In the genomic region with DNA sequence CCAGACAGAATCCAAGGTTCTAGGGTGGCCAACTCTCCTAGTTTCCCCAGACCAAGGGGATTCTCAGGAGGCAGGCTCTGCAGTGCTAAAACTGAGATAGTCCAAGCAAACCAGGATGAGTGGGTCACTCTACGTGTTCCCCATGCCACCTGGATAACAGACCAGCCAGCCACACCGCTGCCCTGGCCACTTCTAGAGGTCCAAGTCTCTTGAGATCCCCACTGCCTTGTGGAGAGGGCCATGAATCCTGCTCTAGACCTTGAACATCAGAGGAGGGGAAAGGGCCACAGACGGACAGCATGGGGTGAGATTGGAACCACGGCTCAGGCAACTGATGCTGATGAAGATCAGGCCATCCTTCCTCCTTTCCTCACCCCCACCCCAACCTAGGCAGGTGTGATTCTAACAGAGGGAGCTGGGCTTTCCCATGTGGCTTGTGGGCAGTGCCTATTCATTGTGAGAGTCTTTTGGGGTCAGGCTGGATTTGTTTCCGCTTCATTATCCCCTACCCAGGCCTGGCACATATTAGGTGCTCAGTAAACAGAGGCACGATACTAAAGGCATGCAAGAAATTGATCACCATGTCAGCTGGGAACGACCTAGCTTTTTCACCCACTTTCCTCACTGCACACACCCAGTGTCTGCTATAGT, we compare ENCODE assay signal across 17 cellular contexts. TPM values are rescaled to one million over a fixed set of nuclear protein-coding genes. Genes with fewer than 3 reads are reported as not detected.
DNase-seq lines count a peak whose midpoint lies in the region; ATAC-seq lines count a peak whose summit lies in the region.
"Had no signal": no experiment of that assay in that cellular context is flagged by ENCODE, and none has a peak within 500 bp of the region (broad histone marks: within the 10 kb centered on the region; RNA-seq: fewer than 3 reads in every experiment).

No MANE protein-coding gene starts in this region.

- H3K27me3 Mint-ChIP-seq in activated CD4-positive, alpha-beta memory T cell treated with anti-CD3 and anti-CD28 coated beads, Interleukin-2, amount 10 ng/mL, durations not matched to agents 7 days and 5 days = peaks cover 24% of the 10 kb centered on the region

- ATAC-seq in HG02642 (IDR thresholded peaks at IDR 0.05; ENCODE audit: poor library complexity, unreplicated experiment) = peak; percentile 55
- ATAC-seq: esophagus mucosa, left ventricle myocardium superior had no signal

- peaks cover 3% of the 10 kb centered on the region for H3K9me3 Mint-ChIP-seq in activated CD4-positive, alpha-beta memory T cell treated with anti-CD3 and anti-CD28 coated beads, Interleukin-2, amount 10 ng/mL, durations not matched to agents 7 days and 5 days

- POLR2A ChIA-PET in activated CD4-positive, alpha-beta memory T cell treated with anti-CD3 and anti-CD28 coated beads, Interleukin-2, amount 10 ng/mL, durations not matched to agents 7 days and 5 days (lab: Charles Lee) = interaction anchor here (1.1 kb wide), 1 partner anchor 43 kb away, joined by 3 read pairs; no protein-coding TSS in a partner anchor

- CTCF ChIA-PET in activated CD4-positive, alpha-beta memory T cell treated with anti-CD3 and anti-CD28 coated beads, Interleukin-2, amount 10 ng/mL, durations not matched to agents 7 days and 5 days (lab: Charles Lee) = no interaction called here

- H3K27ac Mint-ChIP-seq in activated CD4-positive, alpha-beta memory T cell treated with anti-CD3 and anti-CD28 coated beads, Interleukin-2, amount 10 ng/mL, durations not matched to agents 7 days and 5 days = no peak overlapping the region

- no peaks in the 10 kb centered on the region for H3K36me3 Mint-ChIP-seq in activated CD4-positive, alpha-beta memory T cell treated with anti-CD3 and anti-CD28 coated beads, Interleukin-2, amount 10 ng/mL, durations not matched to agents 7 days and 5 days (ENCODE audit: low read depth)

- peaks cover 16% of the 10 kb centered on the region for H3K4me1 Mint-ChIP-seq in activated CD4-positive, alpha-beta memory T cell treated with anti-CD3 and anti-CD28 coated beads, Interleukin-2, amount 10 ng/mL, durations not matched to agents 7 days and 5 days

- peak; percentile 13 for DNase-seq in stimulated activated CD4-positive, alpha-beta T cell treated with anti-CD3 and anti-CD28 coated beads, Interleukin-1b, Interleukin-23, amount 100 ng/mL, for 48 hours
- no peak for DNase-seq in stimulated activated CD4-positive, alpha-beta T cell treated with anti-CD3 and anti-CD28 coated beads, Interleukin-4, amount 100 ng/mL, for 1 hour
- peak; percentile 54 for DNase-seq in activated CD4-positive, alpha-beta memory T cell treated with anti-CD3 and anti-CD28 coated beads, Interleukin-2, amount 10 ng/mL, durations not matched to agents 7 days and 5 days
- no peak for DNase-seq in central memory CD4-positive, alpha-beta T cell
- DNase-seq in NCI-H526 treated with DMSO at 0.1 percent for 48 hours (lab: John Stamatoyannopoulos, UW) (no peak), D341Med (ENCODE audit: low spot score) (no peak), COLO668 (lab: John Stamatoyannopoulos, UW; ENCODE audit: unreplicated experiment) (no peak)
- DNase-seq: activated naive CD4-positive, alpha-beta T cell; AML-193; cerebellar nuclear complex; DND-41; hypothalamus; left ventricle myocardium superior; NCI-H1092; NCI-H446 had no signal

- H3K4me3 Mint-ChIP-seq in activated CD4-positive, alpha-beta memory T cell treated with anti-CD3 and anti-CD28 coated beads, Interleukin-2, amount 10 ng/mL, durations not matched to agents 7 days and 5 days = no peak overlapping the region

RNA-seq across cellular contexts. Expression of a gene that starts 16.8 kb away (rescaled TPM):
- not detected for total RNA-seq in activated CD4-positive, alpha-beta memory T cell treated with anti-CD3 and anti-CD28 coated beads, Interleukin-2, amount 10 ng/mL, durations not matched to agents 7 days and 5 days
- total RNA-seq: esophagus mucosa had no signal

RNA-seq across cellular contexts. Expression of a gene that starts 41.6 kb away (rescaled TPM):
- total RNA-seq in activated CD4-positive, alpha-beta memory T cell treated with anti-CD3 and anti-CD28 coated beads, Interleukin-2, amount 10 ng/mL, durations not matched to agents 7 days and 5 days = 10 to 100 TPM; 48.5 to 48.9 TPM

Comparison
In these comparisons a context has a peak if more than half of its experiments do, and no peak if none do; other contexts are left out.
1. DNase-seq: peak in stimulated activated CD4-positive, alpha-beta T cell treated with anti-CD3 and anti-CD28 coated beads, Interleukin-1b, Interleukin-23, amount 100 ng/mL, for 48 hours (single experiment) and activated CD4-positive, alpha-beta memory T cell treated with anti-CD3 and anti-CD28 coated beads, Interleukin-2, amount 10 ng/mL, durations not matched to agents 7 days and 5 days (single experiment); none in stimulated activated CD4-positive, alpha-beta T cell treated with anti-CD3 and anti-CD28 coated beads, Interleukin-4, amount 100 ng/mL, for 1 hour (single experiment), central memory CD4-positive, alpha-beta T cell (single experiment), NCI-H526 treated with DMSO at 0.1 percent for 48 hours (single experiment), D341Med (single experiment) and COLO668 (single experiment).